Comparison of ENCODE assay signal across 1 cellular context in genomic region chr1:6570066-6570465, GRCh38.
TF ChIP-seq lines count a peak whose summit lies in the region.

No MANE protein-coding gene starts in this region.

TF ChIP-seq in K562, 482 proteins besides CTCF, POLR2A, EP300 and RAD21:
- TF ChIP-seq DACH1 (IDR thresholded peaks at IDR 0.05; ENCODE audit: partially characterized antibody), result no peak
- TF ChIP-seq ZNF639 (CRISPR knock-in tag; conservative IDR thresholded peaks at IDR 0.05 in 1 of 2, IDR thresholded peaks at IDR 0.05 in 1 of 2), result no peak
- no peak for TF ChIP-seq MEF2D (tag; conservative IDR thresholded peaks at IDR 0.05; ENCODE audit: low read depth)
- TF ChIP-seq BRF2 (IDR thresholded peaks at IDR 0.05; ENCODE audit: borderline replicate concordance, insufficient read depth, insufficient read length), result no peak
- no peak for TF ChIP-seq CSDE1 (IDR thresholded peaks at IDR 0.05)
- TF ChIP-seq PML (IDR thresholded peaks at IDR 0.05; ENCODE audit: low read length), result no peak
- TF ChIP-seq USF1 (CRISPR knock-in tag; IDR thresholded peaks at IDR 0.05), result no peak
